In the genomic region with DNA sequence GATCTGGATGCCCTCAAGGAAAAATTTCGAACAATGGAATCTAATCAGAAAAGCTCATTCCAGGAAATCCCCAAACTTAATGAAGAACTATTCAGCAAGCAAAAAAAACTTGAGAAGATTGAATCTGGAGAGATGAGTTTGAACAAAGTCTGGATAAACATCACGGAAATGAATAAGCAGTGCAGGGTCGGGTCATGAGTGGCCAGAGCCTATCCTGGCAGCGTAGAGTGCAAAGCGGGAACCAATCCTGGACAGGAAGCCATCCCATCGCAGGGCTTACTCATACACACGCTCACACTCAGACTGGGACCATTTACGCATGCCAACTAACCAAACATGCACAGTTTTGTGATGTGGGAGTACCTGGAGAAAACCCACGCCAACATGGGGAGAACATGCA, we compare ENCODE assay signal across 25 cellular contexts. TPM values are rescaled to one million over a fixed set of nuclear protein-coding genes. Genes with fewer than 3 reads are reported as not detected.
DNase-seq lines count a peak whose midpoint lies in the region; ATAC-seq, FAIRE-seq and TF ChIP-seq lines count a peak whose summit lies in the region.
"Had no signal": no experiment of that assay in that cellular context is flagged by ENCODE, and none has a peak within 500 bp of the region (broad histone marks: within the 10 kb centered on the region; RNA-seq: fewer than 3 reads in every experiment).

No MANE protein-coding gene starts in this region.

- no peaks in the 10 kb centered on the region for H4K20me1 ChIP-seq in endothelial cell of umbilical vein (replicated peaks; ENCODE audit: control insufficient read depth, extremely low read depth, insufficient read depth, low read length)

- H3K4me1 ChIP-seq in endothelial cell of umbilical vein (ENCODE audit: control insufficient read depth, extremely low read depth, insufficient read depth, low read length), result peaks cover 6% of the 10 kb centered on the region
- H3K4me1 ChIP-seq: BE2C, HAP-1 had no signal

- H3K9ac ChIP-seq in endothelial cell of umbilical vein (replicated peaks; ENCODE audit: extremely low read depth, insufficient read depth, low read length), result no peak overlapping the region
- H3K9ac ChIP-seq: GM23248 had no signal

- peak; percentile 19 for DNase-seq in Daoy (ENCODE audit: low read depth)
- peak; percentile 14 for DNase-seq in RPMI7951 (ENCODE audit: low read depth)
- peak; percentile 60 for DNase-seq in endothelial cell of umbilical vein (ENCODE audit: low read depth, low spot score)
- peak; percentile 22 to 76 for DNase-seq in lung microvascular endothelial cell (ENCODE audit: low read depth in 2 of 2)
- DNase-seq in T-helper 1 cell, result no peak
- no peak for DNase-seq in cerebellum (ENCODE audit: low spot score)
- DNase-seq in activated naive CD8-positive, alpha-beta T cell treated with anti-CD3 and anti-CD28 coated beads, Interleukin-2, amount 50 U/mL, for 24 hours, result no peak
- DNase-seq: BE2C; CD4-positive, CD25-positive, alpha-beta regulatory T cell; COR-L47; DMS79; GM23248; MM.1S; NCI-H1048; NCI-H1417 treated with DMSO at 0.1 percent for 48 hours; NCI-H187 treated with DMSO at 0.1 percent for 48 hours; NCI-H2107; NCI-H446 treated with DMSO at 0.1 percent for 48 hours; NCI-H526 treated with DMSO at 0.1 percent for 48 hours; OCI-M1 had no signal

- ATAC-seq in activated naive CD8-positive, alpha-beta T cell treated with anti-CD3 and anti-CD28 coated beads, Interleukin-2, amount 50 U/mL, for 24 hours, result no peak
- ATAC-seq: GM12878, Right ventricle myocardium inferior had no signal

- intact Hi-C loops in endothelial cell of umbilical vein (cut with micrococcal nuclease), result no loop called here

- POLR2A ChIA-PET in endothelial cell of umbilical vein (lab: Charles Lee), result no interaction called here

- H3K27ac ChIP-seq in endothelial cell of umbilical vein (ENCODE audit: insufficient read depth, low read depth, low read length), result no peak overlapping the region
- H3K27ac ChIP-seq: GM23248 had no signal

- peaks cover 13% of the 10 kb centered on the region for H3K27me3 Mint-ChIP-seq in activated naive CD8-positive, alpha-beta T cell treated with anti-CD3 and anti-CD28 coated beads, Interleukin-2, amount 50 U/mL, for 24 hours

- dilution Hi-C loops in endothelial cell of umbilical vein (cut with MboI; ENCODE audit: extremely low pct_ligation_motif_present, low sequenced_read_pairs), result no loop called here

- no peak overlapping the region for H3K4me3 Mint-ChIP-seq in activated naive CD8-positive, alpha-beta T cell treated with anti-CD3 and anti-CD28 coated beads, Interleukin-2, amount 50 U/mL, for 24 hours

- H3K4me1 Mint-ChIP-seq in activated naive CD8-positive, alpha-beta T cell treated with anti-CD3 and anti-CD28 coated beads, Interleukin-2, amount 50 U/mL, for 24 hours, result peaks cover 5% of the 10 kb centered on the region

- no TSS peak for BruUV-seq in endothelial cell of umbilical vein (replicated peaks; lab: Mats Ljungman, UMichigan)

- no peak for TF ChIP-seq POLR2A in endothelial cell of umbilical vein (IDR thresholded peaks at IDR 0.05; ENCODE audit: low read depth, low read length)

- no peak overlapping the region for H3K4me2 ChIP-seq in endothelial cell of umbilical vein (ENCODE audit: insufficient read depth, low read length)

- no peaks in the 10 kb centered on the region for H3K36me3 ChIP-seq in endothelial cell of umbilical vein (ENCODE audit: control insufficient read depth in 2 of 2, extremely low read depth in 1 of 2, insufficient read depth in 2 of 2, low read length in 2 of 2)
- H3K36me3 ChIP-seq: BE2C, HAP-1 had no signal

- no peak for TF ChIP-seq CTCF in endothelial cell of umbilical vein (IDR thresholded peaks at IDR 0.05; ENCODE audit: extremely low read depth in 1 of 2, insufficient read depth in 1 of 2, low read depth in 1 of 2, low read length in 2 of 2)

- H3K9me1 ChIP-seq in endothelial cell of umbilical vein (replicated peaks; ENCODE audit: control insufficient read depth, extremely low read depth, insufficient read depth, low read length), result no peaks in the 10 kb centered on the region

- CTCF ChIA-PET in endothelial cell of umbilical vein (lab: Charles Lee), result interaction anchor here (0.7 to 1.6 kb wide), 3 partner anchors 9 to 137 kb away, joined by 3 to 4 read pairs (median 3); a partner anchor contains a TSS

- FAIRE-seq in endothelial cell of umbilical vein (lab: Jason Lieb, UNC), result peak; percentile 98
- FAIRE-seq: A204.1, GM12878, RCC 7860 had no signal

- peaks cover 11% of the 10 kb centered on the region for H3K9me3 Mint-ChIP-seq in activated naive CD8-positive, alpha-beta T cell treated with anti-CD3 and anti-CD28 coated beads, Interleukin-2, amount 50 U/mL, for 24 hours

- no peak overlapping the region for H3K27ac Mint-ChIP-seq in activated naive CD8-positive, alpha-beta T cell treated with anti-CD3 and anti-CD28 coated beads, Interleukin-2, amount 50 U/mL, for 24 hours
- H3K27ac Mint-ChIP-seq: CD4-positive, CD25-positive, alpha-beta regulatory T cell had no signal

- H3K4me3 ChIP-seq in endothelial cell of umbilical vein (replicated peaks in 1 of 3; ENCODE audit: insufficient read depth in 1 of 3, low read depth in 1 of 3, low read length in 3 of 3), result no peak overlapping the region
- H3K4me3 ChIP-seq: GM12878, GM23248, HAP-1 had no signal

- no peaks in the 10 kb centered on the region for H3K79me2 ChIP-seq in endothelial cell of umbilical vein (ENCODE audit: control insufficient read depth, insufficient read depth, low read length)

- H3K27me3 ChIP-seq in endothelial cell of umbilical vein (ENCODE audit: control insufficient read depth in 2 of 2, insufficient read depth in 2 of 2, low read length in 2 of 2), result no peaks in the 10 kb centered on the region
- H3K27me3 ChIP-seq: BE2C had no signal

- H3K36me3 Mint-ChIP-seq in activated naive CD8-positive, alpha-beta T cell treated with anti-CD3 and anti-CD28 coated beads, Interleukin-2, amount 50 U/mL, for 24 hours (ENCODE audit: low read depth), result peaks cover 5% of the 10 kb centered on the region
- H3K36me3 Mint-ChIP-seq: CD4-positive, CD25-positive, alpha-beta regulatory T cell had no signal

- H3K9me3 ChIP-seq in endothelial cell of umbilical vein (replicated peaks; ENCODE audit: control insufficient read depth, insufficient read depth, low read length), result no peaks in the 10 kb centered on the region
- H3K9me3 ChIP-seq: BE2C, HAP-1 had no signal

- no peak overlapping the region for H2AFZ ChIP-seq in endothelial cell of umbilical vein (ENCODE audit: low read depth, low read length)
- H2AFZ ChIP-seq: GM23248 had no signal

TF ChIP-seq in endothelial cell of umbilical vein, 7 proteins besides CTCF, POLR2A, EP300 and RAD21:
- no peak for TF ChIP-seq EZH2 (IDR thresholded peaks at IDR 0.05; ENCODE audit: borderline replicate concordance, low read depth, low read length, severe bottlenecking)
- TF ChIP-seq GATA2 (IDR thresholded peaks at IDR 0.05; ENCODE audit: insufficient read depth, insufficient read length, low read depth, low read length), result peak; percentile 71
- TF ChIP-seq FOS (IDR thresholded peaks at IDR 0.05; ENCODE audit: borderline replicate concordance, insufficient read depth, low read length), result peak; percentile 31

RNA-seq across cellular contexts. Expression of a gene that starts 43.1 kb away (rescaled TPM):
- total RNA-seq in Daoy (2014; rRNA removed; shearing (Covaris generic)), result 16.3 and 22.4 TPM in 2 replicates
- total RNA-seq in RPMI7951 (2014; rRNA removed; shearing (Covaris generic)), result 24.5 and 25.8 TPM in 2 replicates
- 20.7 and 21.4 TPM in 2 replicates for total RNA-seq in endothelial cell of umbilical vein
- polyA plus RNA-seq in endothelial cell of umbilical vein, result 5.2 and 5.8 TPM in 2 replicates
- 6.8 and 6.9 TPM in 2 replicates for polyA plus RNA-seq in endothelial cell of umbilical vein (2011; cell fraction: cytosol; rRNA removed)
- 20.8 and 21.6 TPM in 2 replicates for polyA plus RNA-seq in endothelial cell of umbilical vein (2011; cell fraction: nucleus; rRNA removed)
- 5.3 and 10.0 TPM in 2 replicates for polyA plus RNA-seq in endothelial cell of umbilical vein (2012)
- 25.2 and 31.4 TPM in 2 replicates for polyA minus RNA-seq in endothelial cell of umbilical vein
- 23.1 TPM for polyA minus RNA-seq in endothelial cell of umbilical vein (2011; cell fraction: cytosol; rRNA and poly(A)+ RNA removed)
- polyA minus RNA-seq in endothelial cell of umbilical vein (2011; cell fraction: nucleus; rRNA and poly(A)+ RNA removed), result 13.4 and 36.4 TPM in 2 replicates
- 11.8 and 12.7 TPM in 2 replicates for total RNA-seq in lung microvascular endothelial cell
- 32.1 TPM for total RNA-seq in cerebellum

Comparison
In these comparisons a context has a peak if more than half of its experiments do, and no peak if none do; other contexts are left out.
1. DNase-seq: peak in Daoy (single experiment), RPMI7951 (single experiment), endothelial cell of umbilical vein (single experiment) and lung microvascular endothelial cell (2 of 2); none in T-helper 1 cell (0 of 5), cerebellum (single experiment) and activated naive CD8-positive, alpha-beta T cell treated with anti-CD3 and anti-CD28 coated beads, Interleukin-2, amount 50 U/mL, for 24 hours (single experiment).